ENCODE assay signal across 1 cellular context in genomic region chr11:776459-777287, GRCh38.
TF ChIP-seq lines count a peak whose summit lies in the region.

No MANE protein-coding gene starts in this region.

TF ChIP-seq in H1, 55 proteins besides CTCF, POLR2A, EP300 and RAD21:
- TF ChIP-seq SP2 (IDR thresholded peaks at IDR 0.05; ENCODE audit: low read length) (no peak), PHF8 (conservative IDR thresholded peaks at IDR 0.05; ENCODE audit: low read depth, low read length) (0 out of 2 replicates have a peak, but pooled peaks have one; percentile 14), GABPA (IDR thresholded peaks at IDR 0.05; ENCODE audit: borderline replicate concordance, insufficient read depth, low read length) (no peak), RXRA (IDR thresholded peaks at IDR 0.05; ENCODE audit: insufficient read depth, low read depth, low read length) (no peak), CBX5 (IDR thresholded peaks at IDR 0.05; ENCODE audit: low read depth, low read length) (no peak), TAF7 (optimal IDR thresholded peaks at IDR 0.05; ENCODE audit: borderline replicate concordance, low read depth, low read length) (no peak), CTBP2 (IDR thresholded peaks at IDR 0.05; ENCODE audit: borderline replicate concordance, insufficient read depth, insufficient read length, low read length) (no peak), TAF1 (IDR thresholded peaks at IDR 0.05; ENCODE audit: low read depth, low read length) (no peak), HDAC6 (IDR thresholded peaks at IDR 0.05; ENCODE audit: low read depth, low read length) (no peak), ATF3 (IDR thresholded peaks at IDR 0.05; ENCODE audit: insufficient read depth, low read depth, low read length) (no peak), TCF12 (IDR thresholded peaks at IDR 0.05; ENCODE audit: low read depth, low read length) (no peak), RBBP5 (IDR thresholded peaks at IDR 0.05; ENCODE audit: borderline replicate concordance, low read depth, low read length) (no peak; the same call in 1 of the 2 replicates), SAP30 (IDR thresholded peaks at IDR 0.05; ENCODE audit: insufficient read depth, insufficient replicate concordance, low read length) (no peak), KDM1A (IDR thresholded peaks at IDR 0.05; ENCODE audit: borderline replicate concordance, low read length) (no peak), TEAD4 (IDR thresholded peaks at IDR 0.05; ENCODE audit: low read depth, low read length) (no peak), ZNF274 (IDR thresholded peaks at IDR 0.05; ENCODE audit: borderline replicate concordance, extremely low read depth, low read length) (no peak), HDAC2 (IDR thresholded peaks at IDR 0.05; ENCODE audit: borderline replicate concordance in 1 of 2, low read depth in 2 of 2, low read length in 2 of 2) (no peak), CREB1 (IDR thresholded peaks at IDR 0.05) (0 out of 2 replicates have a peak, but pooled peaks have one; percentile 40), TBP (IDR thresholded peaks at IDR 0.05; ENCODE audit: low read depth, low read length) (no peak), ATF2 (IDR thresholded peaks at IDR 0.05; ENCODE audit: low read length) (no peak), NRF1 (IDR thresholded peaks at IDR 0.05; ENCODE audit: low read depth, low read length) (no peak), SUZ12 (IDR thresholded peaks at IDR 0.05; ENCODE audit: low read length) (no peak), YY1 (IDR thresholded peaks at IDR 0.05; ENCODE audit: low read depth, low read length) (no peak), EZH2 (IDR thresholded peaks at IDR 0.05; ENCODE audit: low read depth, low read length, severe bottlenecking) (no peak), CBX8 (IDR thresholded peaks at IDR 0.05; ENCODE audit: borderline replicate concordance, low read depth, low read length) (no peak), ASH2L (IDR thresholded peaks at IDR 0.05; ENCODE audit: low read length) (peak; percentile 12), SP1 (IDR thresholded peaks at IDR 0.05; ENCODE audit: low read depth, low read length) (no peak), CHD2 (IDR thresholded peaks at IDR 0.05; ENCODE audit: low read length) (no peak), POLR2AphosphoS5 (IDR thresholded peaks at IDR 0.05; ENCODE audit: low read depth, low read length) (no peak; the same call in 1 of the 2 replicates), KDM4A (IDR thresholded peaks at IDR 0.05; ENCODE audit: low read depth, low read length, severe bottlenecking) (peak; percentile 65), SIN3A (conservative IDR thresholded peaks at IDR 0.05 in 1 of 2, IDR thresholded peaks at IDR 0.05 in 1 of 2; ENCODE audit: low read depth in 1 of 2, low read length in 2 of 2) (peak in 1 of 2 experiments; percentile 31; a peak in 1 of 4 replicates), RNF2 (IDR thresholded peaks at IDR 0.05; ENCODE audit: borderline replicate concordance, low read depth, low read length, missing control alignments, poor library complexity, severe bottlenecking) (no peak), BRCA1 (IDR thresholded peaks at IDR 0.05; ENCODE audit: low read depth, low read length) (no peak), CHD7 (IDR thresholded peaks at IDR 0.05; ENCODE audit: insufficient replicate concordance, low read length) (no peak), SRF (IDR thresholded peaks at IDR 0.05; ENCODE audit: low read depth, low read length) (no peak), JUND (IDR thresholded peaks at IDR 0.05; ENCODE audit: low read length) (no peak), CEBPB (IDR thresholded peaks at IDR 0.05; ENCODE audit: low read depth, low read length) (no peak), JUN (IDR thresholded peaks at IDR 0.05; ENCODE audit: low read depth, low read length) (no peak), KDM5A (IDR thresholded peaks at IDR 0.05; ENCODE audit: low read length) (no peak), MAFK (IDR thresholded peaks at IDR 0.05; ENCODE audit: low read depth, low read length) (no peak)
- TF ChIP-seq, protein P1, sequence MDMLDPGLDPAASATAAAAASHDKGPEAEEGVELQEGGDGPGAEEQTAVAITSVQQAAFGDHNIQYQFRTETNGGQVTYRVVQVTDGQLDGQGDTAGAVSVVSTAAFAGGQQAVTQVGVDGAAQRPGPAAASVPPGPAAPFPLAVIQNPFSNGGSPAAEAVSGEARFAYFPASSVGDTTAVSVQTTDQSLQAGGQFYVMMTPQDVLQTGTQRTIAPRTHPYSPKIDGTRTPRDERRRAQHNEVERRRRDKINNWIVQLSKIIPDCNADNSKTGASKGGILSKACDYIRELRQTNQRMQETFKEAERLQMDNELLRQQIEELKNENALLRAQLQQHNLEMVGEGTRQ (IDR thresholded peaks at IDR 0.05; ENCODE audit: low read length), result no peak
- TF ChIP-seq, protein P2, sequence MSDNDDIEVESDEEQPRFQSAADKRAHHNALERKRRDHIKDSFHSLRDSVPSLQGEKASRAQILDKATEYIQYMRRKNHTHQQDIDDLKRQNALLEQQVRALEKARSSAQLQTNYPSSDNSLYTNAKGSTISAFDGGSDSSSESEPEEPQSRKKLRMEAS (IDR thresholded peaks at IDR 0.05), result peak; percentile 18
- TF ChIP-seq, protein P3, sequence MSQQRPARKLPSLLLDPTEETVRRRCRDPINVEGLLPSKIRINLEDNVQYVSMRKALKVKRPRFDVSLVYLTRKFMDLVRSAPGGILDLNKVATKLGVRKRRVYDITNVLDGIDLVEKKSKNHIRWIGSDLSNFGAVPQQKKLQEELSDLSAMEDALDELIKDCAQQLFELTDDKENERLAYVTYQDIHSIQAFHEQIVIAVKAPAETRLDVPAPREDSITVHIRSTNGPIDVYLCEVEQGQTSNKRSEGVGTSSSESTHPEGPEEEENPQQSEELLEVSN (IDR thresholded peaks at IDR 0.05), result peak; percentile 45; the same call in 1 of the 2 replicates
